Comparison of ENCODE assay signal across 1 cellular context in genomic region chr4:118835896-118836762, GRCh38.
TF ChIP-seq lines count a peak whose summit lies in the region.

SEC24D (minus strand) TSS chr4:118836126; CDS start chr4:118833696, 2,430 bp downstream.

TF ChIP-seq in HepG2, 621 proteins besides CTCF, POLR2A, EP300 and RAD21 (continued from another document and continues in another):
- peak; percentile 91; the same call in 1 of the 2 replicates for TF ChIP-seq HBP1 (CRISPR knock-in tag; IDR thresholded peaks at IDR 0.05; ENCODE audit: low read depth)
- no peak for TF ChIP-seq ZNF556 (CRISPR knock-in tag; IDR thresholded peaks at IDR 0.05; ENCODE audit: borderline replicate concordance)
- 0 out of 2 replicates have a peak, but pooled peaks have one; percentile 38 for TF ChIP-seq ZBTB38 (CRISPR knock-in tag; IDR thresholded peaks at IDR 0.05)
- TF ChIP-seq ZNF782 (CRISPR knock-in tag; IDR thresholded peaks at IDR 0.05; ENCODE audit: borderline replicate concordance): no peak
- no peak for TF ChIP-seq PLRG1 (conservative IDR thresholded peaks at IDR 0.05)
- TF ChIP-seq BORCS8-MEF2B (CRISPR knock-in tag; IDR thresholded peaks at IDR 0.05): peak; percentile 72
- TF ChIP-seq ZNF235 (CRISPR knock-in tag; IDR thresholded peaks at IDR 0.05; ENCODE audit: borderline replicate concordance): no peak
- peak; percentile 77 for TF ChIP-seq POLR2G (IDR thresholded peaks at IDR 0.05; ENCODE audit: low read depth, low read length)
- TF ChIP-seq ONECUT2 (CRISPR knock-in tag; IDR thresholded peaks at IDR 0.05): no peak
- no peak for TF ChIP-seq ZBTB33 (CRISPR knock-in tag; IDR thresholded peaks at IDR 0.05)
- TF ChIP-seq TSC22D2 (CRISPR knock-in tag; IDR thresholded peaks at IDR 0.05; ENCODE audit: borderline replicate concordance): no peak; the same call in 1 of the 2 replicates
- TF ChIP-seq RXRB (CRISPR knock-in tag; IDR thresholded peaks at IDR 0.05; ENCODE audit: borderline replicate concordance): no peak
- TF ChIP-seq NPAS2 (CRISPR knock-in tag; IDR thresholded peaks at IDR 0.05; ENCODE audit: borderline replicate concordance): no peak
- TF ChIP-seq SYNCRIP (IDR thresholded peaks at IDR 0.05; ENCODE audit: insufficient read depth, low read depth, low read length): no peak
- TF ChIP-seq ZNF343 (CRISPR knock-in tag; IDR thresholded peaks at IDR 0.05): no peak; the same call in 1 of the 2 replicates
- TF ChIP-seq U2AF2 (IDR thresholded peaks at IDR 0.05; ENCODE audit: low read depth, low read length): no peak
- TF ChIP-seq ZBTB37 (CRISPR knock-in tag; IDR thresholded peaks at IDR 0.05): no peak
- TF ChIP-seq KLF13 (CRISPR knock-in tag; IDR thresholded peaks at IDR 0.05): no peak
- TF ChIP-seq ZBTB10 (CRISPR knock-in tag; IDR thresholded peaks at IDR 0.05; ENCODE audit: borderline replicate concordance): no peak
- no peak for TF ChIP-seq ZBTB43 (CRISPR knock-in tag; conservative IDR thresholded peaks at IDR 0.05)
- no peak for TF ChIP-seq GRHL1 (CRISPR knock-in tag; conservative IDR thresholded peaks at IDR 0.05)
- no peak for TF ChIP-seq ZNF101 (CRISPR knock-in tag; IDR thresholded peaks at IDR 0.05; ENCODE audit: borderline replicate concordance, low read depth)
- TF ChIP-seq PRPF4 (IDR thresholded peaks at IDR 0.05; ENCODE audit: low read depth, low read length, poor library complexity, severe bottlenecking): no peak
- TF ChIP-seq E2F1 (CRISPR knock-in tag; IDR thresholded peaks at IDR 0.05): no peak
- no peak; the same call in 1 of the 2 replicates for TF ChIP-seq ZNF691 (CRISPR knock-in tag; IDR thresholded peaks at IDR 0.05; ENCODE audit: borderline replicate concordance, low read depth)
- no peak for TF ChIP-seq SRF (IDR thresholded peaks at IDR 0.05; ENCODE audit: low read depth, low read length)
- TF ChIP-seq MBD4 (IDR thresholded peaks at IDR 0.05; ENCODE audit: borderline replicate concordance, low read length): no peak
- peak; percentile 36; the same call in 1 of the 2 replicates for TF ChIP-seq GMEB1 (CRISPR knock-in tag; IDR thresholded peaks at IDR 0.05; ENCODE audit: borderline replicate concordance)
- TF ChIP-seq PAX8 (CRISPR knock-in tag; IDR thresholded peaks at IDR 0.05; ENCODE audit: borderline replicate concordance): peak; percentile 60; the same call in 1 of the 2 replicates
- peak; percentile 80; the same call in 1 of the 2 replicates for TF ChIP-seq SP140L (CRISPR knock-in tag; IDR thresholded peaks at IDR 0.05; ENCODE audit: borderline replicate concordance)
- TF ChIP-seq RFX1 (IDR thresholded peaks at IDR 0.05): no peak
- TF ChIP-seq DDIT3 (CRISPR knock-in tag; IDR thresholded peaks at IDR 0.05): no peak
- no peak; the same call in none of the 2 replicates for TF ChIP-seq POLR2AphosphoS5 (IDR thresholded peaks at IDR 0.05; ENCODE audit: low read depth, low read length)
- TF ChIP-seq IRF2 (CRISPR knock-in tag; IDR thresholded peaks at IDR 0.05): 0 out of 2 replicates have a peak, but pooled peaks have one; percentile 21
- no peak for TF ChIP-seq GLMP (CRISPR knock-in tag; IDR thresholded peaks at IDR 0.05; ENCODE audit: borderline replicate concordance)
- TF ChIP-seq PCBP1 (IDR thresholded peaks at IDR 0.05; ENCODE audit: borderline replicate concordance, low read depth, low read length): no peak
- TF ChIP-seq MAFK (conservative IDR thresholded peaks at IDR 0.05 in 1 of 2, IDR thresholded peaks at IDR 0.05 in 1 of 2; ENCODE audit: low read length in 2 of 2): no peak
- peak; percentile 77; the same call in 1 of the 2 replicates for TF ChIP-seq ARNTL (CRISPR knock-in tag; IDR thresholded peaks at IDR 0.05)
- peak; percentile 26; the same call in 1 of the 2 replicates for TF ChIP-seq ZNF574 (CRISPR knock-in tag; IDR thresholded peaks at IDR 0.05)
- TF ChIP-seq ZNF777 (CRISPR knock-in tag; IDR thresholded peaks at IDR 0.05): no peak
